In genomic region chr6:31859923-31860322, GRCh38 we compare ENCODE assay signal across 1 cellular context.
TF ChIP-seq lines count a peak whose summit lies in the region.

No MANE protein-coding gene starts in this region.

TF ChIP-seq in K562, 482 proteins besides CTCF, POLR2A, EP300 and RAD21 (continued from another document):
- TF ChIP-seq ZNF239 (CRISPR knock-in tag; IDR thresholded peaks at IDR 0.05) (no peak), RBFOX2 (IDR thresholded peaks at IDR 0.05; ENCODE audit: low read depth, low read length) (peak; percentile 52; the same call in 1 of the 2 replicates), HMGXB4 (CRISPR knock-in tag; IDR thresholded peaks at IDR 0.05) (no peak), ZBTB1 (CRISPR knock-in tag; IDR thresholded peaks at IDR 0.05; ENCODE audit: borderline replicate concordance, low read depth) (no peak), DLX4 (CRISPR knock-in tag; IDR thresholded peaks at IDR 0.05) (no peak), HDAC2 (IDR thresholded peaks at IDR 0.05) (no peak)
